ENCODE assay signal across 34 cellular contexts in the genomic region with DNA sequence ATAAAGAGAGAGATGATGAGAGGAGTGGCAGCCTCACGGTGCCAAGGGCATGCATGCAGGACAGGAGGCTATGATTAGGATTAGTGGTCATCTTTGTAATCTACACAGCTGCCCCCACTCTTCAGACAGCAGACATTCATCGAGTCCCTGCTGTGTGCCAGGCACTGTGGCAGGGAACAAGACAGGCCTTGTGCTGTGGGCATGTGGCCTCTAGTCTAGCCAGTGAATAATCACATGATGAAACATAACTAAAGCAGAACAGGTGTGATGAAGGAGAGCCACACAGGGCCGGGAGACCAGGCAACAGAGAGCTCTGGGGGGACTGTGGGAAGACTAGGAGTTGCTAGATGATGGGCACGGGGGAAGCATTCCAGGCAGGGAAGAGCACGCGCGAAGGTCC. TPM values are rescaled to one million over a fixed set of nuclear protein-coding genes. Genes with fewer than 3 reads are reported as not detected.
DNase-seq lines count a peak whose midpoint lies in the region; ATAC-seq, FAIRE-seq and TF ChIP-seq lines count a peak whose summit lies in the region.
"Had no signal": no experiment of that assay in that cellular context is flagged by ENCODE, and none has a peak within 500 bp of the region (broad histone marks: within the 10 kb centered on the region; RNA-seq: fewer than 3 reads in every experiment).

No MANE protein-coding gene starts in this region.

- H3K4me3 ChIP-seq in A673 (ENCODE audit: low read depth, low read length, poor library complexity, severe bottlenecking) (no peak overlapping the region), RWPE2 (ENCODE audit: severe bottlenecking) (no peak overlapping the region), colonic mucosa (no peak overlapping the region)
- H3K4me3 ChIP-seq: heart left ventricle, right lobe of liver, transverse colon had no signal

- H3K27me3 ChIP-seq in A673 (replicated peaks; ENCODE audit: insufficient read depth, low read depth, low read length, poor library complexity) (no peaks in the 10 kb centered on the region), RWPE2 (ENCODE audit: insufficient read depth, poor library complexity, severe bottlenecking) (no peaks in the 10 kb centered on the region), foreskin keratinocyte (peaks cover 21% of the 10 kb centered on the region), colonic mucosa (no peaks in the 10 kb centered on the region)
- H3K27me3 ChIP-seq: right lobe of liver, transverse colon had no signal

- no peaks in the 10 kb centered on the region for H3K9me3 Mint-ChIP-seq in immature natural killer cell
- H3K9me3 Mint-ChIP-seq in activated CD4-positive, alpha-beta T cell treated with anti-CD3 and anti-CD28 coated beads, Interleukin-2, amount 10 ng/mL, durations not matched to agents 24 days and 14 days = no peaks in the 10 kb centered on the region
- H3K9me3 Mint-ChIP-seq: activated CD4-positive, alpha-beta T cell treated with anti-CD3 and anti-CD28 coated beads, Interleukin-2, amount 10 ng/mL, durations not matched to agents 7 days and 5 days; activated naive CD8-positive, alpha-beta T cell treated with anti-CD3 and anti-CD28 coated beads for 36 hours; CD8-positive, alpha-beta memory T cell; effector memory CD8-positive, alpha-beta T cell; mesothelial cell of epicardium; WTC11 had no signal

- CTCF ChIA-PET in A673 (lab: Charles Lee) = no interaction called here

- H3K4me1 Mint-ChIP-seq in immature natural killer cell = peaks cover 12 to 20% of the 10 kb centered on the region in 2 donors
- peaks cover 34% of the 10 kb centered on the region for H3K4me1 Mint-ChIP-seq in activated CD4-positive, alpha-beta T cell treated with anti-CD3 and anti-CD28 coated beads, Interleukin-2, amount 10 ng/mL, durations not matched to agents 24 days and 14 days

- H3K27ac ChIP-seq in A673 (ENCODE audit: low read depth, low read length, poor library complexity, severe bottlenecking) = peak overlapping the region; percentile 78
- H3K27ac ChIP-seq in RWPE2 (ENCODE audit: poor library complexity, severe bottlenecking) = no peak overlapping the region
- H3K27ac ChIP-seq in foreskin keratinocyte = no peak overlapping the region
- H3K27ac ChIP-seq in colonic mucosa = no peak overlapping the region
- H3K27ac ChIP-seq: heart left ventricle, right lobe of liver, transverse colon had no signal

- peaks cover 60% of the 10 kb centered on the region for H3K4me1 ChIP-seq in A673 (ENCODE audit: insufficient read depth, low read length, poor library complexity, severe bottlenecking)
- H3K4me1 ChIP-seq in RWPE2 (ENCODE audit: insufficient read depth, poor library complexity, severe bottlenecking) = peaks cover 41% of the 10 kb centered on the region
- peaks cover 11% of the 10 kb centered on the region for H3K4me1 ChIP-seq in foreskin keratinocyte
- H3K4me1 ChIP-seq in colonic mucosa = peaks cover 1% of the 10 kb centered on the region

- TF ChIP-seq CTCF in A673 (conservative IDR thresholded peaks at IDR 0.05; ENCODE audit: low read depth, low read length) (no peak), RWPE2 (IDR thresholded peaks at IDR 0.05; ENCODE audit: poor library complexity, severe bottlenecking) (no peak), foreskin keratinocyte (conservative IDR thresholded peaks at IDR 0.05) (no peak), colonic mucosa (IDR thresholded peaks at IDR 0.05) (no peak)

- FAIRE-seq in HTR-8/SVneo (lab: Jason Lieb, UNC) = peak; percentile 98
- FAIRE-seq: colon, GM18507, kidney had no signal

- H3K27ac Mint-ChIP-seq in immature natural killer cell = no peak overlapping the region
- no peak overlapping the region for H3K27ac Mint-ChIP-seq in activated CD4-positive, alpha-beta T cell treated with anti-CD3 and anti-CD28 coated beads, Interleukin-2, amount 10 ng/mL, durations not matched to agents 24 days and 14 days
- H3K27ac Mint-ChIP-seq: activated CD4-positive, alpha-beta T cell treated with anti-CD3 and anti-CD28 coated beads, Interleukin-2, amount 10 ng/mL, durations not matched to agents 7 days and 5 days; activated naive CD8-positive, alpha-beta T cell treated with anti-CD3 and anti-CD28 coated beads for 36 hours; B cell; CD8-positive, alpha-beta memory T cell; mesothelial cell of epicardium; WTC11 had no signal

- H3K9ac ChIP-seq in colonic mucosa (ENCODE audit: low read depth in 2 of 2, low read length in 2 of 2) = no peak overlapping the region

- no TSS peak for BruUV-seq in A673 (replicated peaks; lab: Mats Ljungman, UMichigan)

- H3K27me3 Mint-ChIP-seq in immature natural killer cell (ENCODE audit: low read depth in 3 of 3) = peaks cover 11 to 34% (median 32%) of the 10 kb centered on the region in 3 donors
- peaks cover 37% of the 10 kb centered on the region for H3K27me3 Mint-ChIP-seq in activated CD4-positive, alpha-beta T cell treated with anti-CD3 and anti-CD28 coated beads, Interleukin-2, amount 10 ng/mL, durations not matched to agents 24 days and 14 days

- H3K4me3 Mint-ChIP-seq in immature natural killer cell = peak overlapping the region in 1 of 5 donors; percentile 14
- no peak overlapping the region for H3K4me3 Mint-ChIP-seq in activated CD4-positive, alpha-beta T cell treated with anti-CD3 and anti-CD28 coated beads, Interleukin-2, amount 10 ng/mL, durations not matched to agents 24 days and 14 days
- H3K4me3 Mint-ChIP-seq: activated CD4-positive, alpha-beta T cell treated with anti-CD3 and anti-CD28 coated beads, Interleukin-2, amount 10 ng/mL, durations not matched to agents 7 days and 5 days; activated naive CD8-positive, alpha-beta T cell treated with anti-CD3 and anti-CD28 coated beads for 36 hours; B cell; CD8-positive, alpha-beta memory T cell; effector memory CD8-positive, alpha-beta T cell; mesothelial cell of epicardium; naive B cell; WTC11 had no signal

- DNase-seq in A673 (ENCODE audit: low spot score) = no peak
- no peak for DNase-seq in HTR-8/SVneo (ENCODE audit: insufficient read length, low spot score)
- peak; percentile 59 for DNase-seq in RWPE2 (ENCODE audit: low spot score)
- peak in 1 of 2 donors; percentile 44 for DNase-seq in foreskin keratinocyte
- no peak for DNase-seq in immature natural killer cell
- DNase-seq in activated CD4-positive, alpha-beta T cell treated with anti-CD3 and anti-CD28 coated beads, Interleukin-2, amount 10 ng/mL, durations not matched to agents 24 days and 14 days = no peak
- no peak for DNase-seq in colonic mucosa
- no peak for DNase-seq in UCSD-AML1 (lab: John Stamatoyannopoulos, UW; ENCODE audit: unreplicated experiment)
- DNase-seq: ACHN; activated CD4-positive, alpha-beta T cell treated with anti-CD3 and anti-CD28 coated beads, Interleukin-2, amount 10 ng/mL, durations not matched to agents 7 days and 5 days; activated effector memory CD4-positive, alpha-beta T cell treated with Interleukin-2 at 50 U/mL for 16 hours; activated naive CD8-positive, alpha-beta T cell treated with anti-CD3 and anti-CD28 coated beads for 36 hours; DMS 273 treated with DMSO at 0.1 percent for 48 hours; effector memory CD8-positive, alpha-beta T cell; EL; erythroblast; H7; heart left ventricle; Kasumi-1; kidney; left ventricle myocardium superior; naive B cell; NCI-H146; NCI-H2171; NCI-H526; NK-92 treated with Interleukin-12 subunit alpha and Interleukin-12 subunit beta, amount 100 ng/mL, for 24 hours; right lobe of liver; transverse colon had no signal

- POLR2A ChIA-PET in A673 (lab: Charles Lee; ENCODE audit: low non-redundant PET) = interaction anchor here (0.5 kb wide), 1 partner anchor 123 kb away, joined by 3 read pairs; no protein-coding TSS in a partner anchor

- H3K36me3 ChIP-seq in A673 (ENCODE audit: insufficient read depth, low read length, poor library complexity, severe bottlenecking) (no peaks in the 10 kb centered on the region), RWPE2 (ENCODE audit: low read depth) (no peaks in the 10 kb centered on the region), colonic mucosa (no peaks in the 10 kb centered on the region)
- H3K36me3 ChIP-seq: heart left ventricle, right lobe of liver, transverse colon had no signal

- intact Hi-C loops in A673 (cut with micrococcal nuclease; ENCODE audit: unreplicated experiment) = no loop called here
- intact Hi-C loops in activated CD4-positive, alpha-beta T cell treated with anti-CD3 and anti-CD28 coated beads, Interleukin-2, amount 10 ng/mL, durations not matched to agents 24 days and 14 days (cut with micrococcal nuclease) = no loop called here
- intact Hi-C loops in colonic mucosa (cut with DNase I) = no loop called here

- H3K36me3 Mint-ChIP-seq in immature natural killer cell = peaks cover 0 to 4% (median 3%) of the 10 kb centered on the region in 3 donors
- H3K36me3 Mint-ChIP-seq in activated CD4-positive, alpha-beta T cell treated with anti-CD3 and anti-CD28 coated beads, Interleukin-2, amount 10 ng/mL, durations not matched to agents 24 days and 14 days (ENCODE audit: low read depth) = no peaks in the 10 kb centered on the region
- H3K36me3 Mint-ChIP-seq: activated naive CD8-positive, alpha-beta T cell treated with anti-CD3 and anti-CD28 coated beads for 36 hours; mesothelial cell of epicardium; naive B cell; WTC11 had no signal

- ATAC-seq in RWPE2 (ENCODE audit: low read depth) = no peak
- peak; percentile 24 for ATAC-seq in foreskin keratinocyte
- ATAC-seq: effector memory CD8-positive, alpha-beta T cell; heart left ventricle; left ventricle myocardium superior; right lobe of liver; WTC11 had no signal

- H3K9me3 ChIP-seq in A673 (ENCODE audit: low read depth, low read length, poor library complexity, severe bottlenecking) (no peaks in the 10 kb centered on the region), RWPE2 (ENCODE audit: severe bottlenecking) (no peaks in the 10 kb centered on the region), colonic mucosa (no peaks in the 10 kb centered on the region)
- H3K9me3 ChIP-seq: heart left ventricle, right lobe of liver, transverse colon had no signal

RNA-seq across cellular contexts. Expression of a gene that starts 22.2 kb away (rescaled TPM):
- 107 and 117 TPM in 2 replicates for total RNA-seq in A673 (2021)
- 0.14 TPM in 2 replicates for total RNA-seq in foreskin keratinocyte
- polyA plus RNA-seq in foreskin keratinocyte = 0.10 and 0.29 TPM in 2 replicates
- polyA plus RNA-seq in immature natural killer cell = 1 to 10 TPM; 2.4 to 5.0 (median 2.9) TPM
- total RNA-seq in activated CD4-positive, alpha-beta T cell treated with anti-CD3 and anti-CD28 coated beads, Interleukin-2, amount 10 ng/mL, durations not matched to agents 24 days and 14 days = 1.4 and 2.6 TPM in 2 replicates
- total RNA-seq in colonic mucosa = 1 to 10 TPM; 4.0 to 6.1 TPM

Comparison
In these comparisons a context has a peak if more than half of its experiments do, and no peak if none do; other contexts are left out.
1. RNA of a gene that starts 22.2 kb away (total RNA-seq): 107 to 117 TPM in A673; 4.0 to 6.1 TPM in colonic mucosa, 1.4 to 2.6 TPM in activated CD4-positive, alpha-beta T cell treated with anti-CD3 and anti-CD28 coated beads, Interleukin-2, amount 10 ng/mL, durations not matched to agents 24 days and 14 days and 0.14 TPM in foreskin keratinocyte; every median in the first group is over 10 times any median in the second.